16 cellular contexts compared by ENCODE assay signal in genomic region chr14:31201111-31201510, GRCh38. TPM values are rescaled to one million over a fixed set of nuclear protein-coding genes. Genes with fewer than 3 reads are reported as not detected.
DNase-seq lines count a peak whose midpoint lies in the region; ATAC-seq and TF ChIP-seq lines count a peak whose summit lies in the region.
"Had no signal": no experiment of that assay in that cellular context is flagged by ENCODE, and none has a peak within 500 bp of the region (broad histone marks: within the 10 kb centered on the region; RNA-seq: fewer than 3 reads in every experiment).

No MANE protein-coding gene starts in this region.

- BruUV-seq in HCT116 (replicated peaks; lab: Mats Ljungman, UMichigan) = no TSS peak

- peaks cover 67 to 77% of the 10 kb centered on the region in 2 experiments for H3K4me1 ChIP-seq in HCT116 (ENCODE audit: control insufficient read depth in 1 of 2, insufficient read depth in 2 of 2, low read length in 2 of 2)
- H3K4me1 ChIP-seq in RWPE2 (ENCODE audit: insufficient read depth, poor library complexity, severe bottlenecking) = peaks cover 17% of the 10 kb centered on the region
- peaks cover 65 to 76% of the 10 kb centered on the region in 2 donors for H3K4me1 ChIP-seq in gastrocnemius medialis
- peaks cover 0 to 71% (median 50%) of the 10 kb centered on the region in 9 donors for H3K4me1 ChIP-seq in heart right ventricle

- intact Hi-C loops in HCT116 (cut with micrococcal nuclease) = loop anchor here (10.0 kb wide), 1 partner anchor 154 kb away; no protein-coding TSS in a partner anchor
- intact Hi-C loops in gastrocnemius medialis (cut with DNase I; ENCODE audit: low total_unique reads) = loop anchor here (10.0 kb wide), 1 partner anchor 216 kb away; no protein-coding TSS in a partner anchor
- intact Hi-C loops in heart right ventricle (cut with DNase I) = loop anchor here in 3 of 10 donors (10.0 kb wide), 3 partner anchors 94 to 176 kb away; partner anchors contain the start of genes AP4S1 (in 1 of the 3) and STRN3 (in 1 of the 3)

- H4K20me1 ChIP-seq in HCT116 (ENCODE audit: insufficient read depth) = peaks cover 3% of the 10 kb centered on the region; the same call in 1 of the 2 replicates

- ATAC-seq in HCT116 = no peak
- no peak for ATAC-seq in RWPE2 (ENCODE audit: low read depth)
- ATAC-seq in gastrocnemius medialis = no peak
- ATAC-seq in heart right ventricle = no peak
- no peak for ATAC-seq in HG02840 (IDR thresholded peaks at IDR 0.05; ENCODE audit: low FRiP score, unreplicated experiment)

- peaks cover 6% of the 10 kb centered on the region for H3K27me3 Mint-ChIP-seq in endothelial cell (ENCODE audit: unreplicated experiment)
- H3K27me3 Mint-ChIP-seq: CD4-positive, alpha-beta T cell had no signal

- H3K4me1 Mint-ChIP-seq in endothelial cell (ENCODE audit: unreplicated experiment) = peaks cover 39% of the 10 kb centered on the region

- H3K9me3 ChIP-seq in HCT116 (ENCODE audit: control insufficient read depth in 1 of 2, insufficient read depth in 1 of 2, low read depth in 1 of 2, low read length in 2 of 2) = no peaks in the 10 kb centered on the region
- H3K9me3 ChIP-seq in RWPE2 (ENCODE audit: severe bottlenecking) = no peaks in the 10 kb centered on the region
- no peaks in the 10 kb centered on the region for H3K9me3 ChIP-seq in gastrocnemius medialis
- H3K9me3 ChIP-seq in heart right ventricle = peaks cover 0 to 4% (median 0%) of the 10 kb centered on the region in 11 donors

- H3K9me2 ChIP-seq in HCT116 (ENCODE audit: insufficient read depth) = no peaks in the 10 kb centered on the region

- TF ChIP-seq CTCF in HCT116 (IDR thresholded peaks at IDR 0.05 in 2 of 3, conservative IDR thresholded peaks at IDR 0.05 in 1 of 3; ENCODE audit: borderline replicate concordance in 1 of 3, insufficient read depth in 1 of 3, low read depth in 2 of 3, low read length in 2 of 3) = no peak
- TF ChIP-seq CTCF in RWPE2 (IDR thresholded peaks at IDR 0.05; ENCODE audit: poor library complexity, severe bottlenecking) = no peak
- TF ChIP-seq CTCF in endothelial cell (IDR thresholded peaks at IDR 0.05; ENCODE audit: unreplicated experiment) = no peak
- no peak for TF ChIP-seq CTCF in gastrocnemius medialis (IDR thresholded peaks at IDR 0.05 in 4 of 5, conservative IDR thresholded peaks at IDR 0.05 in 1 of 5)
- TF ChIP-seq CTCF in heart right ventricle (IDR thresholded peaks at IDR 0.05) = no peak

- H3K4me3 Mint-ChIP-seq in endothelial cell (ENCODE audit: unreplicated experiment) = peak overlapping the region; percentile 52
- H3K4me3 Mint-ChIP-seq: CD4-positive, alpha-beta T cell had no signal

- H3K27me3 ChIP-seq in HCT116 (ENCODE audit: insufficient read depth, low read length) (no peaks in the 10 kb centered on the region), RWPE2 (ENCODE audit: insufficient read depth, poor library complexity, severe bottlenecking) (no peaks in the 10 kb centered on the region), gastrocnemius medialis (no peaks in the 10 kb centered on the region), heart right ventricle (no peaks in the 10 kb centered on the region)

- H3K36me3 Mint-ChIP-seq in endothelial cell (ENCODE audit: low read depth, unreplicated experiment) = peaks cover 42% of the 10 kb centered on the region

- H3K27ac ChIP-seq in HCT116 (ENCODE audit: low read depth, low read length) (peak overlapping the region; percentile 82), RWPE2 (ENCODE audit: poor library complexity, severe bottlenecking) (peak overlapping the region; percentile 6), gastrocnemius medialis (peak overlapping the region; percentile 29 to 67 (median 60)), heart right ventricle (no peak overlapping the region)

- no peak for TF ChIP-seq POLR2A in HCT116 (IDR thresholded peaks at IDR 0.05; ENCODE audit: borderline replicate concordance, extremely low read depth, insufficient read depth, insufficient read length)
- TF ChIP-seq POLR2A in gastrocnemius medialis (IDR thresholded peaks at IDR 0.05) = no peak

- in situ Hi-C loops in gastrocnemius medialis (cut with MboI; ENCODE audit: low sequenced_read_pairs in 4 of 4) = loop anchor here in 2 of 4 donors (10.0 to 25.0 kb wide), 2 partner anchors 136 to 154 kb away; no protein-coding TSS in a partner anchor

- RAD21 ChIA-PET in HCT116 (lab: Charles Lee; ENCODE audit: low non-redundant PET in 1 of 2, low total read pairs in 2 of 2, uncharacterized antibody in 2 of 2, unreplicated experiment in 2 of 2) = no interaction called here

- no peak for DNase-seq in HCT116 (ENCODE audit: low read depth, low spot score)
- DNase-seq in RWPE2 (ENCODE audit: low spot score) = no peak
- DNase-seq in endothelial cell (ENCODE audit: low spot score) = no peak
- DNase-seq in gastrocnemius medialis = no peak
- DNase-seq in heart right ventricle = no peak
- DNase-seq in NCI-H1694 (lab: John Stamatoyannopoulos, UW) = no peak
- DNase-seq: CD4-positive, alpha-beta T cell; DMS79; GOT3; NCI-H1105; NCI-H1930; NCI-H2171 treated with DMSO at 0.1 percent for 48 hours; NCI-H446 treated with DMSO at 0.1 percent for 48 hours; NCI-H748 treated with DMSO at 0.1 percent for 48 hours; RPMI8226 had no signal

- H2AFZ ChIP-seq in HCT116 (ENCODE audit: low read depth, low read length, poor library complexity, severe bottlenecking) = no peak overlapping the region

- peaks cover 99% of the 10 kb centered on the region for H3K79me2 ChIP-seq in HCT116 (ENCODE audit: insufficient read depth, low read length)

- H3K36me3 ChIP-seq in HCT116 (ENCODE audit: control insufficient read depth in 1 of 2, insufficient read depth in 2 of 2, low read length in 2 of 2) (peaks cover 0 to 10% of the 10 kb centered on the region in 2 experiments; a peak in 1 of 4 replicates), RWPE2 (ENCODE audit: low read depth) (peaks cover 55% of the 10 kb centered on the region), gastrocnemius medialis (peaks cover 0 to 26% of the 10 kb centered on the region in 2 donors), heart right ventricle (peaks cover 0 to 68% (median 13%) of the 10 kb centered on the region in 9 donors)

- peak overlapping the region; percentile 94 for H3K27ac Mint-ChIP-seq in endothelial cell (ENCODE audit: unreplicated experiment)
- H3K27ac Mint-ChIP-seq: CD4-positive, alpha-beta T cell had no signal

- POLR2A ChIA-PET in HCT116 (lab: Charles Lee) = interaction anchor here (1.0 kb wide), 1 partner anchor 8 kb away, joined by 4 read pairs; no protein-coding TSS in a partner anchor

- H3K9me3 Mint-ChIP-seq in endothelial cell (ENCODE audit: unreplicated experiment) = no peaks in the 10 kb centered on the region
- H3K9me3 Mint-ChIP-seq: CD4-positive, alpha-beta T cell had no signal

- WGBS in heart right ventricle, 2 donors = 49 to 53% methylated on average over 1 of the region's 1 CpG

- peak overlapping the region in 1 of 2 experiments; percentile 16; a peak in 1 of 4 replicates for H3K4me3 ChIP-seq in HCT116 (replicated peaks in 1 of 2; ENCODE audit: low read depth in 1 of 2, low read length in 2 of 2)
- no peak overlapping the region for H3K4me3 ChIP-seq in RWPE2 (ENCODE audit: severe bottlenecking)
- no peak overlapping the region for H3K4me3 ChIP-seq in gastrocnemius medialis
- no peak overlapping the region for H3K4me3 ChIP-seq in heart right ventricle

- peak overlapping the region; percentile 49 for H3K9ac ChIP-seq in HCT116 (ENCODE audit: low read length)

- TF ChIP-seq RAD21 in HCT116 (IDR thresholded peaks at IDR 0.05; ENCODE audit: low read depth) = no peak

- H3K4me2 ChIP-seq in HCT116 (ENCODE audit: low read length) = peak overlapping the region; percentile 56

- CTCF ChIA-PET in HCT116 (lab: Charles Lee) = interaction anchor here (0.7 kb wide), 1 partner anchor 28 kb away, joined by 3 read pairs; no protein-coding TSS in a partner anchor

TF ChIP-seq in HCT116, 20 proteins besides CTCF, POLR2A, EP300 and RAD21:
- TF ChIP-seq CBX3 (IDR thresholded peaks at IDR 0.05; ENCODE audit: low read depth) (no peak), ZNF274 (IDR thresholded peaks at IDR 0.05; ENCODE audit: low read depth, low read length) (no peak), TCF7L2 (IDR thresholded peaks at IDR 0.05; ENCODE audit: borderline replicate concordance, extremely low read depth, insufficient read depth, insufficient read length) (no peak)

RNA-seq across cellular contexts. Expression of gene HECTD1, which starts 6.5 kb away (rescaled TPM):
- 160 TPM for total RNA-seq in HCT116 (2021; ENCODE audit: unreplicated experiment)
- 68.8 and 71.3 TPM in 2 replicates for polyA plus RNA-seq in HCT116 (2012)
- 222 TPM for total RNA-seq in endothelial cell (ENCODE audit: unreplicated experiment)
- total RNA-seq in gastrocnemius medialis = 100 to 1,000 TPM; 356 to 453 (median 420) TPM
- total RNA-seq in heart right ventricle = 100 to 1,000 TPM; 126 to 189 (median 159) TPM
- 10 to 100 TPM; 49.5 to 72.7 TPM for polyA plus RNA-seq in heart right ventricle

Comparison
In these comparisons a context has a peak if more than half of its experiments do, and no peak if none do; other contexts are left out.
1. H3K27ac ChIP-seq: peak in HCT116 (single experiment), RWPE2 (single experiment) and gastrocnemius medialis (4 of 4); none in heart right ventricle (0 of 10).